19 cellular contexts compared by ENCODE assay signal in genomic region chr10:127292888-127293287, GRCh38.
DNase-seq lines count a peak whose midpoint lies in the region; ATAC-seq and TF ChIP-seq lines count a peak whose summit lies in the region.
"Had no signal": no experiment of that assay in that cellular context is flagged by ENCODE, and none has a peak within 500 bp of the region (broad histone marks: within the 10 kb centered on the region; RNA-seq: fewer than 3 reads in every experiment).

No MANE protein-coding gene starts in this region.

- H3K9ac ChIP-seq in SK-N-SH, result no peak overlapping the region
- H3K9ac ChIP-seq: GM23248 had no signal

- H3K9me2 ChIP-seq in SK-N-SH, result no peaks in the 10 kb centered on the region

- H3K4me3 ChIP-seq in SK-N-SH (ENCODE audit: low read depth in 2 of 2, low read length in 1 of 2) (no peak overlapping the region), esophagus squamous epithelium (no peak overlapping the region)
- H3K4me3 ChIP-seq: GM23248, MG63, Peyer's patch had no signal

- H4K20me1 ChIP-seq in SK-N-SH (ENCODE audit: insufficient read depth), result no peaks in the 10 kb centered on the region

- H3K4me1 Mint-ChIP-seq in T-helper 1 cell treated with Interleukin-12 subunit alpha and Interleukin-12 subunit beta and Interleukin-4 antibody, amounts not matched to agents 30 μg/mL and 1 μg/mL, for 36 hours (ENCODE audit: low read depth), result peaks cover 38% of the 10 kb centered on the region
- H3K4me1 Mint-ChIP-seq in CD4-positive, alpha-beta T cell (ENCODE audit: low read depth), result peaks cover 41% of the 10 kb centered on the region
- peaks cover 32% of the 10 kb centered on the region for H3K4me1 Mint-ChIP-seq in activated CD4-positive, alpha-beta memory T cell treated with anti-CD3 and anti-CD28 coated beads, Interleukin-2, amount 10 ng/mL, durations not matched to agents 7 days and 5 days
- H3K4me1 Mint-ChIP-seq in naive thymus-derived CD8-positive, alpha-beta T cell, result peaks cover 13 to 43% (median 34%) of the 10 kb centered on the region in 4 donors

- peaks cover 15% of the 10 kb centered on the region for H3K27me3 ChIP-seq in CD4-positive, alpha-beta T cell (ENCODE audit: control insufficient read depth, insufficient read depth, low read length)
- H3K27me3 ChIP-seq in SK-N-SH (ENCODE audit: insufficient read depth), result no peaks in the 10 kb centered on the region
- no peaks in the 10 kb centered on the region for H3K27me3 ChIP-seq in esophagus squamous epithelium
- H3K27me3 ChIP-seq: MG63, Peyer's patch had no signal

- H3K4me3 Mint-ChIP-seq in T-helper 1 cell treated with Interleukin-12 subunit alpha and Interleukin-12 subunit beta and Interleukin-4 antibody, amounts not matched to agents 30 μg/mL and 1 μg/mL, for 36 hours, result peak overlapping the region; percentile 4
- peak overlapping the region; percentile 23 for H3K4me3 Mint-ChIP-seq in CD4-positive, alpha-beta T cell
- H3K4me3 Mint-ChIP-seq in activated CD4-positive, alpha-beta memory T cell treated with anti-CD3 and anti-CD28 coated beads, Interleukin-2, amount 10 ng/mL, durations not matched to agents 7 days and 5 days, result no peak overlapping the region
- peak overlapping the region in 6 of 10 donors; percentile 15 to 71 (median 47) for H3K4me3 Mint-ChIP-seq in naive thymus-derived CD8-positive, alpha-beta T cell

- CTCF ChIA-PET in CD4-positive, alpha-beta T cell (lab: Charles Lee), result no interaction called here
- CTCF ChIA-PET in activated CD4-positive, alpha-beta memory T cell treated with anti-CD3 and anti-CD28 coated beads, Interleukin-2, amount 10 ng/mL, durations not matched to agents 7 days and 5 days (lab: Charles Lee), result interaction anchor here (1.9 kb wide), 1 partner anchor 49 kb away, joined by 4 read pairs; no protein-coding TSS in a partner anchor
- CTCF ChIA-PET in SK-N-SH (lab: Yijun Ruan, JAX), result interaction anchor here (1.2 to 1.9 kb wide), 2 partner anchors 16 to 19 kb away, joined by 3 to 4 read pairs; no protein-coding TSS in a partner anchor

- no peak for TF ChIP-seq CTCF in CD4-positive, alpha-beta T cell (IDR thresholded peaks at IDR 0.05)
- TF ChIP-seq CTCF in SK-N-SH (IDR thresholded peaks at IDR 0.05) (no peak), esophagus squamous epithelium (IDR thresholded peaks at IDR 0.05) (no peak)

- no peak overlapping the region for H2AFZ ChIP-seq in SK-N-SH (ENCODE audit: low read depth)
- H2AFZ ChIP-seq: GM23248 had no signal

- TF ChIP-seq EP300 in SK-N-SH (IDR thresholded peaks at IDR 0.05; ENCODE audit: borderline replicate concordance in 1 of 2, low read depth in 1 of 2, low read length in 1 of 2), result no peak

- H3K36me3 Mint-ChIP-seq in T-helper 1 cell treated with Interleukin-12 subunit alpha and Interleukin-12 subunit beta and Interleukin-4 antibody, amounts not matched to agents 30 μg/mL and 1 μg/mL, for 36 hours (ENCODE audit: low read depth), result peaks cover 4% of the 10 kb centered on the region
- H3K36me3 Mint-ChIP-seq in CD4-positive, alpha-beta T cell (ENCODE audit: low read depth), result no peaks in the 10 kb centered on the region
- no peaks in the 10 kb centered on the region for H3K36me3 Mint-ChIP-seq in activated CD4-positive, alpha-beta memory T cell treated with anti-CD3 and anti-CD28 coated beads, Interleukin-2, amount 10 ng/mL, durations not matched to agents 7 days and 5 days (ENCODE audit: low read depth)
- peaks cover 0 to 10% (median 0%) of the 10 kb centered on the region in 3 donors for H3K36me3 Mint-ChIP-seq in naive thymus-derived CD8-positive, alpha-beta T cell

- peaks cover 9% of the 10 kb centered on the region for H3K9me3 ChIP-seq in CD4-positive, alpha-beta T cell (ENCODE audit: control insufficient read depth, low read length)
- H3K9me3 ChIP-seq in SK-N-SH, result peaks cover 4% of the 10 kb centered on the region; the same call in 1 of the 2 replicates
- peaks cover 0 to 7% (median 0%) of the 10 kb centered on the region in 3 donors for H3K9me3 ChIP-seq in esophagus squamous epithelium
- H3K9me3 ChIP-seq: Peyer's patch had no signal

- no peak for ATAC-seq in CD4-positive, alpha-beta T cell (ENCODE audit: poor library complexity)
- ATAC-seq in naive thymus-derived CD8-positive, alpha-beta T cell, result no peak

- H3K36me3 ChIP-seq in SK-N-SH (replicated peaks in 1 of 2; ENCODE audit: control insufficient read depth in 1 of 2, insufficient read depth in 2 of 2, low read length in 1 of 2) (peaks cover 0 to 4% of the 10 kb centered on the region in 2 experiments), esophagus squamous epithelium (peaks cover 0 to 13% (median 0%) of the 10 kb centered on the region in 3 donors)
- H3K36me3 ChIP-seq: MG63, Peyer's patch had no signal

- intact Hi-C loops in CD4-positive, alpha-beta T cell (cut with DNase I, micrococcal nuclease), result no loop called here
- intact Hi-C loops in esophagus squamous epithelium (cut with DNase I), result no loop called here

- no peak for TF ChIP-seq POLR2A in esophagus squamous epithelium (IDR thresholded peaks at IDR 0.05)

- peaks cover 18% of the 10 kb centered on the region for H3K9me3 Mint-ChIP-seq in T-helper 1 cell treated with Interleukin-12 subunit alpha and Interleukin-12 subunit beta and Interleukin-4 antibody, amounts not matched to agents 30 μg/mL and 1 μg/mL, for 36 hours
- H3K9me3 Mint-ChIP-seq in CD4-positive, alpha-beta T cell, result peaks cover 3% of the 10 kb centered on the region
- H3K9me3 Mint-ChIP-seq in activated CD4-positive, alpha-beta memory T cell treated with anti-CD3 and anti-CD28 coated beads, Interleukin-2, amount 10 ng/mL, durations not matched to agents 7 days and 5 days, result peaks cover 9% of the 10 kb centered on the region
- H3K9me3 Mint-ChIP-seq in naive thymus-derived CD8-positive, alpha-beta T cell, result peaks cover 4 to 25% (median 8%) of the 10 kb centered on the region in 9 donors

- no peaks in the 10 kb centered on the region for H3F3A ChIP-seq in SK-N-SH (replicated peaks; ENCODE audit: insufficient read depth)

- no peak overlapping the region for H3K27ac ChIP-seq in CD4-positive, alpha-beta T cell (ENCODE audit: low read depth, low read length)
- H3K27ac ChIP-seq in SK-N-SH (ENCODE audit: low read depth in 2 of 2, low read length in 1 of 2), result no peak overlapping the region
- no peak overlapping the region for H3K27ac ChIP-seq in esophagus squamous epithelium
- H3K27ac ChIP-seq: 22Rv1, GM23248, Peyer's patch had no signal

- POLR2A ChIA-PET in CD4-positive, alpha-beta T cell (lab: Charles Lee), result no interaction called here
- POLR2A ChIA-PET in activated CD4-positive, alpha-beta memory T cell treated with anti-CD3 and anti-CD28 coated beads, Interleukin-2, amount 10 ng/mL, durations not matched to agents 7 days and 5 days (lab: Charles Lee), result interaction anchor here (1.4 kb wide), 1 partner anchor 39 kb away, joined by 4 read pairs; no protein-coding TSS in a partner anchor
- POLR2A ChIA-PET in naive thymus-derived CD8-positive, alpha-beta T cell (lab: Charles Lee), result no interaction called here
- POLR2A ChIA-PET in SK-N-SH (lab: Yijun Ruan, JAX), result no interaction called here

- no peak overlapping the region for H3K27ac Mint-ChIP-seq in T-helper 1 cell treated with Interleukin-12 subunit alpha and Interleukin-12 subunit beta and Interleukin-4 antibody, amounts not matched to agents 30 μg/mL and 1 μg/mL, for 36 hours
- no peak overlapping the region for H3K27ac Mint-ChIP-seq in CD4-positive, alpha-beta T cell
- peak overlapping the region; percentile 44 for H3K27ac Mint-ChIP-seq in activated CD4-positive, alpha-beta memory T cell treated with anti-CD3 and anti-CD28 coated beads, Interleukin-2, amount 10 ng/mL, durations not matched to agents 7 days and 5 days
- H3K27ac Mint-ChIP-seq in naive thymus-derived CD8-positive, alpha-beta T cell, result peak overlapping the region in 1 of 10 donors; percentile 50

- 94% methylated on average over 4 of the region's 4 CpGs for WGBS in SK-N-SH (ENCODE audit: low lambda C conversion rate)
- WGBS in esophagus squamous epithelium, 2 donors, result 60 to 93% methylated on average over 1 to 4 of the region's 4 CpGs

- H3K4me2 ChIP-seq in SK-N-SH, result no peak overlapping the region

- H3K27me3 Mint-ChIP-seq in T-helper 1 cell treated with Interleukin-12 subunit alpha and Interleukin-12 subunit beta and Interleukin-4 antibody, amounts not matched to agents 30 μg/mL and 1 μg/mL, for 36 hours (ENCODE audit: low read depth), result peaks cover 53% of the 10 kb centered on the region
- H3K27me3 Mint-ChIP-seq in CD4-positive, alpha-beta T cell, result peaks cover 73% of the 10 kb centered on the region
- peaks cover 10% of the 10 kb centered on the region for H3K27me3 Mint-ChIP-seq in activated CD4-positive, alpha-beta memory T cell treated with anti-CD3 and anti-CD28 coated beads, Interleukin-2, amount 10 ng/mL, durations not matched to agents 7 days and 5 days
- peaks cover 3 to 42% (median 27%) of the 10 kb centered on the region in 5 donors for H3K27me3 Mint-ChIP-seq in naive thymus-derived CD8-positive, alpha-beta T cell

- H3K4me1 ChIP-seq in SK-N-SH (ENCODE audit: control insufficient read depth in 1 of 2, insufficient read depth in 2 of 2, low read depth in 1 of 2, low read length in 1 of 2) (no peaks in the 10 kb centered on the region), esophagus squamous epithelium (no peaks in the 10 kb centered on the region)
- H3K4me1 ChIP-seq: Peyer's patch had no signal

- no peak for TF ChIP-seq RAD21 in SK-N-SH (IDR thresholded peaks at IDR 0.05; ENCODE audit: low read length)

- DNase-seq in T-helper 1 cell, result no peak
- DNase-seq in CD4-positive, alpha-beta T cell, result no peak
- no peak for DNase-seq in activated CD4-positive, alpha-beta memory T cell treated with anti-CD3 and anti-CD28 coated beads, Interleukin-2, amount 10 ng/mL, durations not matched to agents 7 days and 5 days
- DNase-seq in naive thymus-derived CD8-positive, alpha-beta T cell, result peak in 1 of 10 donors; percentile 3
- DNase-seq in SK-N-SH, result no peak
- DNase-seq in esophagus squamous epithelium (lab: John Stamatoyannopoulos, UW), result no peak
- no peak for DNase-seq in NCI-H1436 treated with DMSO at 0.1 percent for 48 hours (lab: John Stamatoyannopoulos, UW)
- DNase-seq: AML-193; GM23248; HCEC 1CT; IMR-90; MG63; NCI-H1048; NCI-H1436; NCI-H446 treated with DMSO at 0.1 percent for 48 hours; NK-92 treated with Interleukin-12 subunit alpha and Interleukin-12 subunit beta, amount 100 ng/mL, for 24 hours; Peyer's patch had no signal

- no peaks in the 10 kb centered on the region; the same call in 1 of the 2 replicates for H3K79me2 ChIP-seq in SK-N-SH (ENCODE audit: insufficient read depth)
